ENCODE assay signal across 8 cellular contexts in the genomic region with DNA sequence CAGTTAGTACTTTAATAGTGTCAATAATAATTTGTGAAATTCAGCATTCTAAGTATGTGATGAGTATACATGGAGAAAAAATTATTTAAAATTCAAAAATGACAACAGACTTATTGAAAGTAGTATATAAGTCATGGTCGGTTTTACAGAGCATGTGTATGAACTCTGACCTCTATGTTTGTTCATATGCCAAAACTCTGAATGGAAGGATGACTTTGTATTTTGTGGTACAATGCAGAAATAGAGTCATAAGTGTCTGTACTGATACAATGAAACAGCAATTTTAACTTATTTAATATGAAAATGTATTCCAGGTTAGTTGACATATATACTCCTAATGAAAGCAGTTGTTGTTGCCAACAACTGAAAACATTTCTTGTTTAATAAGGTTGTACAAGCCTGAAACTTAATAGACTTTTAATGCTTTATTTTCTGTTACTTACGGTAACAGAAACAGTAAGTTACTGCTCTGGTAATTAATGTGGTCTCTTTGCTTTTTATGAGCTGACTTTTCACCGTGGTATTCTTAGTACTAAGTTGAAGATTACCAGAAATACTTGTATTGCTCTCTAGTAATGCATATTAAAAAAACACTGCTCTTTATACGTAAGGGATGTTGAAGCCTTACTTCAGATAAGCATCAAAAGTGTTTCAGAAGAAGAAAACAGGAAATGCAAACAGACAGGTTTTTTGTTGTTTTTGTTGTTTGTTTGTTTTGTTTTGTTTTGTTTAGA. TPM values are rescaled to one million over a fixed set of nuclear protein-coding genes. Genes with fewer than 3 reads are reported as not detected.
A peak's percentile ranks its signal among the peaks of the same experiment; 100 is the strongest.
DNase-seq lines count a peak whose midpoint lies in the region; ATAC-seq, FAIRE-seq and TF ChIP-seq lines count a peak whose summit lies in the region.

No MANE protein-coding gene starts in this region.

- ATAC-seq in HCT116 (no peak), HepG2 (no peak), GM21381 (IDR thresholded peaks at IDR 0.05; ENCODE audit: unreplicated experiment) (no peak)

- intact Hi-C loops in HCT116 (cut with micrococcal nuclease) = loop anchor here (2.0 to 10.0 kb wide), 2 partner anchors 235 to 277 kb away; a partner anchor contains a TSS
- intact Hi-C loops in HepG2 (cut with micrococcal nuclease; ENCODE audit: unreplicated experiment) = loop anchor here (1.0 to 5.0 kb wide), 2 partner anchors 9 to 823 kb away; no protein-coding TSS in a partner anchor
- intact Hi-C loops in lower leg skin (cut with DNase I; ENCODE audit: low total_unique reads) = loop anchor here (5.0 kb wide), 1 partner anchor 277 kb away; a partner anchor contains a TSS

- FAIRE-seq in HepG2 (lab: Jason Lieb, UNC) = peak; percentile 30

- H4K20me1 ChIP-seq in HCT116 (ENCODE audit: insufficient read depth) (peaks cover 29% of the 10 kb centered on the region; the same call in 1 of the 2 replicates), HepG2 (ENCODE audit: insufficient read depth, low read length) (peaks cover 53% of the 10 kb centered on the region)

- H3K36me3 ChIP-seq in HCT116 (ENCODE audit: control insufficient read depth in 1 of 2, insufficient read depth in 2 of 2, low read length in 2 of 2) (peaks cover 7 to 8% of the 10 kb centered on the region in 2 experiments; a peak in 3 of 4 replicates), HepG2 (replicated peaks in 1 of 2; ENCODE audit: control insufficient read depth in 1 of 2, insufficient read depth in 2 of 2, low read length in 2 of 2) (peaks cover 2 to 5% of the 10 kb centered on the region in 2 experiments; a peak in 2 of 5 replicates)

- peak overlapping the region; percentile 98 for H3K4me3 Mint-ChIP-seq in activated naive CD8-positive, alpha-beta T cell

- peak; percentile 15 for DNase-seq in ACHN
- no peak for DNase-seq in HCT116 (ENCODE audit: low read depth, low spot score)
- DNase-seq in HepG2 (ENCODE audit: low spot score) = peak; percentile 42
- DNase-seq in NCI-H774 (lab: John Stamatoyannopoulos, UW) = no peak
- DNase-seq in anterior cingulate cortex (lab: John Stamatoyannopoulos, UW) = no peak
- no peak for DNase-seq in lower leg skin (ENCODE audit: low spot score in 2 of 2)

- TF ChIP-seq EP300 in HepG2 (IDR thresholded peaks at IDR 0.05; ENCODE audit: low read depth in 2 of 2, low read length in 2 of 2) (no peak), HepG2 (CRISPR knock-in tag; IDR thresholded peaks at IDR 0.05; ENCODE audit: borderline replicate concordance) (no peak)

- H3K27ac ChIP-seq in HCT116 (ENCODE audit: low read depth, low read length) = no peak overlapping the region
- peak overlapping the region; percentile 96 for H3K27ac ChIP-seq in HepG2 (ENCODE audit: extremely low read length, insufficient read depth, low read length)

- RAD21 ChIA-PET in HCT116 (lab: Charles Lee; ENCODE audit: low non-redundant PET in 1 of 2, low total read pairs in 2 of 2, uncharacterized antibody in 2 of 2, unreplicated experiment in 2 of 2) = no interaction called here

- TF ChIP-seq RAD21 in HCT116 (IDR thresholded peaks at IDR 0.05; ENCODE audit: low read depth) = no peak
- TF ChIP-seq RAD21 in HepG2 (CRISPR knock-in tag; IDR thresholded peaks at IDR 0.05) = no peak

- BruUV-seq in HCT116 (replicated peaks; lab: Mats Ljungman, UMichigan) (no TSS peak), HepG2 (replicated peaks; lab: Mats Ljungman, UMichigan) (no TSS peak)

- TF ChIP-seq POLR2A in HCT116 (IDR thresholded peaks at IDR 0.05; ENCODE audit: borderline replicate concordance, extremely low read depth, insufficient read depth, insufficient read length) = no peak
- no peak for TF ChIP-seq POLR2A in HepG2 (IDR thresholded peaks at IDR 0.05; ENCODE audit: insufficient read depth in 1 of 2, low read depth in 2 of 2, low read length in 2 of 2)
- no peak for TF ChIP-seq POLR2A in lower leg skin (IDR thresholded peaks at IDR 0.05)

- H3K27ac Mint-ChIP-seq in activated naive CD8-positive, alpha-beta T cell = peak overlapping the region; percentile 97

- H3K27me3 ChIP-seq in HCT116 (ENCODE audit: insufficient read depth, low read length) (no peaks in the 10 kb centered on the region), HepG2 (ENCODE audit: control insufficient read depth in 1 of 2, insufficient read depth in 2 of 2, low read length in 2 of 2) (no peaks in the 10 kb centered on the region; a peak in 1 of 5 replicates)

- H3K9me2 ChIP-seq in HCT116 (ENCODE audit: insufficient read depth) = no peaks in the 10 kb centered on the region

- H3K9me3 Mint-ChIP-seq in activated naive CD8-positive, alpha-beta T cell (ENCODE audit: low read depth) = no peaks in the 10 kb centered on the region

- peaks cover 47% of the 10 kb centered on the region for H3K4me1 Mint-ChIP-seq in activated naive CD8-positive, alpha-beta T cell (ENCODE audit: low read depth)

- H3K9ac ChIP-seq in HCT116 (ENCODE audit: low read length) (peak overlapping the region; percentile 98), HepG2 (ENCODE audit: insufficient read depth, low read depth, low read length) (peak overlapping the region; percentile 96)

- peaks cover 69% of the 10 kb centered on the region for H3K79me2 ChIP-seq in HCT116 (ENCODE audit: insufficient read depth, low read length)
- peaks cover 67% of the 10 kb centered on the region for H3K79me2 ChIP-seq in HepG2 (ENCODE audit: insufficient read depth, low read length)

- no peak overlapping the region for H2AFZ ChIP-seq in HCT116 (ENCODE audit: low read depth, low read length, poor library complexity, severe bottlenecking)
- no peak overlapping the region for H2AFZ ChIP-seq in HepG2 (ENCODE audit: low read length)

- peak overlapping the region; percentile 92 for H3K4me2 ChIP-seq in HCT116 (ENCODE audit: low read length)
- peak overlapping the region; percentile 90 for H3K4me2 ChIP-seq in HepG2 (ENCODE audit: low read depth, low read length)

- H3K4me3 ChIP-seq in HCT116 (replicated peaks in 1 of 2; ENCODE audit: low read depth in 1 of 2, low read length in 2 of 2) = peak overlapping the region; percentile 66 to 98
- H3K4me3 ChIP-seq in HepG2 (replicated peaks in 1 of 3; ENCODE audit: insufficient read depth in 1 of 3, low read depth in 2 of 3, low read length in 3 of 3) = peak overlapping the region; percentile 74 to 95 (median 79); a peak in 5 of 6 replicates
- H3K4me3 ChIP-seq in lower leg skin (ENCODE audit: low read depth, poor library complexity, severe bottlenecking) = no peak overlapping the region

- no peak for TF ChIP-seq CTCF in HCT116 (IDR thresholded peaks at IDR 0.05 in 2 of 3, conservative IDR thresholded peaks at IDR 0.05 in 1 of 3; ENCODE audit: borderline replicate concordance in 1 of 3, insufficient read depth in 1 of 3, low read depth in 2 of 3, low read length in 2 of 3)
- TF ChIP-seq CTCF in HepG2 (CRISPR knock-in tag; IDR thresholded peaks at IDR 0.05) = no peak
- no peak for TF ChIP-seq CTCF in lower leg skin (IDR thresholded peaks at IDR 0.05)

- WGBS in HepG2 (ENCODE audit: low lambda C conversion rate) = 10% methylated on average over 4 of the region's 4 CpGs
- WGBS in lower leg skin, 2 donors = 5% methylated on average over 4 of the region's 4 CpGs

- peaks cover 18 to 49% of the 10 kb centered on the region in 2 experiments for H3K4me1 ChIP-seq in HCT116 (ENCODE audit: control insufficient read depth in 1 of 2, insufficient read depth in 2 of 2, low read length in 2 of 2)
- peaks cover 38% of the 10 kb centered on the region for H3K4me1 ChIP-seq in HepG2 (ENCODE audit: insufficient read depth, low read length)

- no peaks in the 10 kb centered on the region for H3K27me3 Mint-ChIP-seq in activated naive CD8-positive, alpha-beta T cell

- in situ Hi-C loops in ACHN (cut with HindIII; ENCODE audit: low pct_ligation_motif_present, low pct_unique_long_range_greater_than_20kb, low sequenced_read_pairs) = no loop called here
- in situ Hi-C loops in HepG2 (cut with HindIII; ENCODE audit: extremely low pct_ligation_motif_present, low pct_unique_long_range_greater_than_20kb) = loop anchor here (10.0 kb wide), 1 partner anchor 275 kb away; a partner anchor contains a TSS

- POLR2A ChIA-PET in HCT116 (lab: Charles Lee) = interaction anchor here (1.3 kb wide), 1 partner anchor 9 kb away, joined by 3 read pairs; no protein-coding TSS in a partner anchor
- POLR2A ChIA-PET in HepG2 (lab: Yijun Ruan, JAX) = no interaction called here

- CTCF ChIA-PET in HCT116 (lab: Charles Lee) = no interaction called here
- CTCF ChIA-PET in HepG2 (lab: Yijun Ruan, JAX; ENCODE audit: low intra/inter-chr PET ratio, low total read pairs) = no interaction called here

- no peaks in the 10 kb centered on the region for H3K36me3 Mint-ChIP-seq in activated naive CD8-positive, alpha-beta T cell

- H3K9me3 ChIP-seq in HCT116 (ENCODE audit: control insufficient read depth in 1 of 2, insufficient read depth in 1 of 2, low read depth in 1 of 2, low read length in 2 of 2) (no peaks in the 10 kb centered on the region), HepG2 (ENCODE audit: low read length) (no peaks in the 10 kb centered on the region)

TF ChIP-seq in HepG2, 621 proteins besides CTCF, POLR2A, EP300 and RAD21 (continues in another document):
- TF ChIP-seq SP140L (CRISPR knock-in tag; IDR thresholded peaks at IDR 0.05; ENCODE audit: borderline replicate concordance) (no peak), MIXL1 (CRISPR knock-in tag; IDR thresholded peaks at IDR 0.05) (no peak)

RNA-seq across cellular contexts. Expression of a gene that starts 1.9 kb away (rescaled TPM):
- total RNA-seq in HCT116 (2021; ENCODE audit: unreplicated experiment) = 126 TPM
- 86.3 and 91.4 TPM in 2 replicates for polyA plus RNA-seq in HCT116 (2012)
- total RNA-seq in HepG2 (2016; rRNA removed; fragmentation: Illumina TruSeq; extraction: Trizol) = 36.2 and 72.9 TPM in 2 replicates
- total RNA-seq in HepG2 (2016; cell fraction: cytosol; rRNA removed; fragmentation: Illumina TruSeq; extraction: Trizol; ENCODE audit: low read depth) = 15.9 and 16.7 TPM in 2 replicates
- total RNA-seq in HepG2 (2016; cell fraction: insoluble cytoplasmic fraction; rRNA removed; fragmentation: Illumina TruSeq; extraction: Trizol) = 37.2 and 67.7 TPM in 2 replicates
- 41.2 and 44.3 TPM in 2 replicates for total RNA-seq in HepG2 (2016; cell fraction: membrane; rRNA removed; fragmentation: Illumina TruSeq; extraction: Trizol)
- total RNA-seq in HepG2 (2016; cell fraction: nucleus; rRNA removed; fragmentation: Illumina TruSeq; extraction: Trizol) = 23.8 and 34.5 TPM in 2 replicates
- 58.7 and 81.0 TPM in 2 replicates for polyA plus RNA-seq in HepG2 (2011; rRNA removed)
- polyA plus RNA-seq in HepG2 (2011; cell fraction: cytosol; rRNA removed) = 36.8 and 43.7 TPM in 2 replicates
- polyA plus RNA-seq in HepG2 (2011; cell fraction: nucleus; rRNA removed) = 9.1 and 13.3 TPM in 2 replicates
- 71.5 and 102 TPM in 2 replicates for polyA plus RNA-seq in HepG2 (2012)
- 47.8 and 57.7 TPM in 2 replicates for polyA plus RNA-seq in HepG2 (2016; cell fraction: cytosol; fragmentation: Illumina TruSeq; extraction: Trizol; ENCODE audit: low read depth)
- polyA plus RNA-seq in HepG2 (2016; cell fraction: insoluble cytoplasmic fraction; fragmentation: Illumina TruSeq; extraction: Trizol; ENCODE audit: low read depth) = 134 and 143 TPM in 2 replicates
- 73.6 and 85.5 TPM in 2 replicates for polyA plus RNA-seq in HepG2 (2016; cell fraction: membrane; fragmentation: Illumina TruSeq; extraction: Trizol; ENCODE audit: low read depth)
- polyA plus RNA-seq in HepG2 (2016; cell fraction: nucleus; fragmentation: Illumina TruSeq; extraction: Trizol; ENCODE audit: insufficient read depth, low read depth) = 70.9 and 90.4 TPM in 2 replicates
- polyA minus RNA-seq in HepG2 (2011; rRNA and poly(A)+ RNA removed; ENCODE audit: low replicate concordance) = 16.0 and 22.7 TPM in 2 replicates
- 21.4 and 25.3 TPM in 2 replicates for polyA minus RNA-seq in HepG2 (2011; cell fraction: cytosol; rRNA and poly(A)+ RNA removed)
- polyA minus RNA-seq in HepG2 (2011; cell fraction: nucleus; rRNA and poly(A)+ RNA removed) = 15.2 and 17.0 TPM in 2 replicates
- total RNA-seq in lower leg skin = 10 to 100 TPM; 21.5 to 32.2 (median 25.7) TPM

Comparison
In these comparisons a context has a peak if more than half of its experiments do, and no peak if none do; other contexts are left out.
1. DNase-seq: peak in ACHN (single experiment) and HepG2 (single experiment); none in HCT116 (single experiment), NCI-H774 (single experiment), anterior cingulate cortex (0 of 58) and lower leg skin (0 of 2).